Comparison of ENCODE assay signal across 2 cellular contexts in the genomic region with DNA sequence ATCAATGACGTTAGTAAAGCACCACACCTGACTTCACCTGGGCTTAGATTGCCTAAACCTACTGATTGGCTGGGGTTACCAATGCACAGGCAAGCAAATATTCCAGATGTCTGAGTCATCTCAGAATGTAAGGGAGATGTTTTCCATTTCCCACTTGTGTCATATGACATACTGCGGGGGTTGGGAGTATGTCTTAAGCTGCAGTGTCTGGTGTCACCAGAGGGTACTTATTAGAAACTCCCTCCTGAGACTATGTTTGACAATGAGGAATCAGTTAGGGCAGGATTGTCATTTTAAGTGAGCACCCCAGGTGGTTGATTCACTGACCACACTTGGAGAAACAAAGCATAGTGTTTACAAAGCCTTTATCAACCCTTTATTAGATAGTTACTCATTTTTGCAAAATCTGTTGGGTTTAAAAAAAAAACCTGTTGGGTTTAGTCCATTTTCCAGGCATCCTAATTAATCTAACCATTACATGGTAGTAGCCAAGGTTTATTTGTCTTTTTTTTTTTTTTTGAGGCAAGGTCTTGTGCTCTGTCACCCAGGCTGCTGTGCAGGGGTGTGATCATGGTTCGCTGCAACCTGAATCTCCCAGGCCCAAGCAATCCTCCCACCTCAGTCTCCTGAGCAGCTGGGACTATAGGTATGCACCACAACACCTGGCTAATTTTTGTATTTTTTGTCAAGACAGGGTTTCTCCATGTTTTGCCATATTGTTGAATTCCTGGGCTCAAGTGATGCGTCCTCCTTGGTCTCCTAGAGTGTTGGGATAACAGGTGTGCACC.
TF ChIP-seq lines count a peak whose summit lies in the region.

No MANE protein-coding gene starts in this region.

TF ChIP-seq in A549, 52 proteins besides CTCF, POLR2A, EP300 and RAD21 (continued from another document):
- TF ChIP-seq, protein P1, sequence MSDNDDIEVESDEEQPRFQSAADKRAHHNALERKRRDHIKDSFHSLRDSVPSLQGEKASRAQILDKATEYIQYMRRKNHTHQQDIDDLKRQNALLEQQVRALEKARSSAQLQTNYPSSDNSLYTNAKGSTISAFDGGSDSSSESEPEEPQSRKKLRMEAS (IDR thresholded peaks at IDR 0.05): peak; percentile 47; the same call in 1 of the 2 replicates
- TF ChIP-seq HOXA7 (CRISPR knock-in tag; IDR thresholded peaks at IDR 0.05): no peak; the same call in 1 of the 2 replicates
- TF ChIP-seq JUNB (IDR thresholded peaks at IDR 0.05): peak; percentile 84
- peak; percentile 68; the same call in 1 of the 2 replicates for TF ChIP-seq HOXB5 (CRISPR knock-in tag; IDR thresholded peaks at IDR 0.05)
- TF ChIP-seq JUN (IDR thresholded peaks at IDR 0.05): peak in 1 of 2 experiments; percentile 63; a peak in 2 of 5 replicates

TF ChIP-seq in HCT116, 20 proteins besides CTCF, POLR2A, EP300 and RAD21 (continued from another document):
- TF ChIP-seq, protein P2, sequence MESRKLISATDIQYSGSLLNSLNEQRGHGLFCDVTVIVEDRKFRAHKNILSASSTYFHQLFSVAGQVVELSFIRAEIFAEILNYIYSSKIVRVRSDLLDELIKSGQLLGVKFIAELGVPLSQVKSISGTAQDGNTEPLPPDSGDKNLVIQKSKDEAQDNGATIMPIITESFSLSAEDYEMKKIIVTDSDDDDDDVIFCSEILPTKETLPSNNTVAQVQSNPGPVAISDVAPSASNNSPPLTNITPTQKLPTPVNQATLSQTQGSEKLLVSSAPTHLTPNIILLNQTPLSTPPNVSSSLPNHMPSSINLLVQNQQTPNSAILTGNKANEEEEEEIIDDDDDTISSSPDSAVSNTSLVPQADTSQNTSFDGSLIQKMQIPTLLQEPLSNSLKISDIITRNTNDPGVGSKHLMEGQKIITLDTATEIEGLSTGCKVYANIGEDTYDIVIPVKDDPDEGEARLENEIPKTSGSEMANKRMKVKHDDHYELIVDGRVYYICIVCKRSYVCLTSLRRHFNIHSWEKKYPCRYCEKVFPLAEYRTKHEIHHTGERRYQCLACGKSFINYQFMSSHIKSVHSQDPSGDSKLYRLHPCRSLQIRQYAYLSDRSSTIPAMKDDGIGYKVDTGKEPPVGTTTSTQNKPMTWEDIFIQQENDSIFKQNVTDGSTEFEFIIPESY (IDR thresholded peaks at IDR 0.05; ENCODE audit: extremely low read depth, insufficient replicate concordance, low read length): no peak
- TF ChIP-seq, protein P3, sequence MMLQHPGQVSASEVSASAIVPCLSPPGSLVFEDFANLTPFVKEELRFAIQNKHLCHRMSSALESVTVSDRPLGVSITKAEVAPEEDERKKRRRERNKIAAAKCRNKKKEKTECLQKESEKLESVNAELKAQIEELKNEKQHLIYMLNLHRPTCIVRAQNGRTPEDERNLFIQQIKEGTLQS (IDR thresholded peaks at IDR 0.05): no peak; the same call in 1 of the 2 replicates
- TF ChIP-seq CBX3 (IDR thresholded peaks at IDR 0.05; ENCODE audit: low read depth) (peak; percentile 95), EZH2phosphoT487 (IDR thresholded peaks at IDR 0.05; ENCODE audit: borderline replicate concordance) (no peak), EZH2 (IDR thresholded peaks at IDR 0.05) (no peak), CEBPB (IDR thresholded peaks at IDR 0.05; ENCODE audit: low read depth) (peak; percentile 62), SP1 (IDR thresholded peaks at IDR 0.05; ENCODE audit: low read depth) (peak; percentile 79), SIN3A (IDR thresholded peaks at IDR 0.05; ENCODE audit: low read depth) (peak; percentile 68; the same call in 1 of the 2 replicates), ELF1 (IDR thresholded peaks at IDR 0.05; ENCODE audit: borderline replicate concordance, low read depth) (no peak), JUND (IDR thresholded peaks at IDR 0.05) (peak; percentile 84)
- TF ChIP-seq, protein P4, sequence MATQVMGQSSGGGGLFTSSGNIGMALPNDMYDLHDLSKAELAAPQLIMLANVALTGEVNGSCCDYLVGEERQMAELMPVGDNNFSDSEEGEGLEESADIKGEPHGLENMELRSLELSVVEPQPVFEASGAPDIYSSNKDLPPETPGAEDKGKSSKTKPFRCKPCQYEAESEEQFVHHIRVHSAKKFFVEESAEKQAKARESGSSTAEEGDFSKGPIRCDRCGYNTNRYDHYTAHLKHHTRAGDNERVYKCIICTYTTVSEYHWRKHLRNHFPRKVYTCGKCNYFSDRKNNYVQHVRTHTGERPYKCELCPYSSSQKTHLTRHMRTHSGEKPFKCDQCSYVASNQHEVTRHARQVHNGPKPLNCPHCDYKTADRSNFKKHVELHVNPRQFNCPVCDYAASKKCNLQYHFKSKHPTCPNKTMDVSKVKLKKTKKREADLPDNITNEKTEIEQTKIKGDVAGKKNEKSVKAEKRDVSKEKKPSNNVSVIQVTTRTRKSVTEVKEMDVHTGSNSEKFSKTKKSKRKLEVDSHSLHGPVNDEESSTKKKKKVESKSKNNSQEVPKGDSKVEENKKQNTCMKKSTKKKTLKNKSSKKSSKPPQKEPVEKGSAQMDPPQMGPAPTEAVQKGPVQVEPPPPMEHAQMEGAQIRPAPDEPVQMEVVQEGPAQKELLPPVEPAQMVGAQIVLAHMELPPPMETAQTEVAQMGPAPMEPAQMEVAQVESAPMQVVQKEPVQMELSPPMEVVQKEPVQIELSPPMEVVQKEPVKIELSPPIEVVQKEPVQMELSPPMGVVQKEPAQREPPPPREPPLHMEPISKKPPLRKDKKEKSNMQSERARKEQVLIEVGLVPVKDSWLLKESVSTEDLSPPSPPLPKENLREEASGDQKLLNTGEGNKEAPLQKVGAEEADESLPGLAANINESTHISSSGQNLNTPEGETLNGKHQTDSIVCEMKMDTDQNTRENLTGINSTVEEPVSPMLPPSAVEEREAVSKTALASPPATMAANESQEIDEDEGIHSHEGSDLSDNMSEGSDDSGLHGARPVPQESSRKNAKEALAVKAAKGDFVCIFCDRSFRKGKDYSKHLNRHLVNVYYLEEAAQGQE (IDR thresholded peaks at IDR 0.05; ENCODE audit: low read depth): no peak
TF ChIP-seq in HCT116: peak in this region for 9.
